1 cellular context compared by ENCODE assay signal in genomic region chr22:20089226-20089976, GRCh38.
TF ChIP-seq lines count a peak whose summit lies in the region.

No MANE protein-coding gene starts in this region.

TF ChIP-seq in K562, 482 proteins besides CTCF, POLR2A, EP300 and RAD21:
- TF ChIP-seq WHSC1 (IDR thresholded peaks at IDR 0.05; ENCODE audit: low read length) (peak; percentile 87), ZNF518B (CRISPR knock-in tag; IDR thresholded peaks at IDR 0.05) (no peak), SP2 (IDR thresholded peaks at IDR 0.05; ENCODE audit: extremely low read depth, low read depth, low read length, poor library complexity, severe bottlenecking) (peak; percentile 5), DACH1 (IDR thresholded peaks at IDR 0.05; ENCODE audit: partially characterized antibody) (no peak), THAP12 (CRISPR knock-in tag; IDR thresholded peaks at IDR 0.05) (0 out of 2 replicates have a peak, but pooled peaks have one; percentile 49), ZBTB11 (CRISPR knock-in tag; IDR thresholded peaks at IDR 0.05) (peak in 1 of 3 experiments; percentile 14; a peak in 1 of 6 replicates), ZNF140 (CRISPR knock-in tag; IDR thresholded peaks at IDR 0.05) (0 out of 2 replicates have a peak, but pooled peaks have one; percentile 65), KDM5B (IDR thresholded peaks at IDR 0.05; ENCODE audit: insufficient replicate concordance, low read depth, low read length) (peak; percentile 36), GTF2F1 (IDR thresholded peaks at IDR 0.05; ENCODE audit: low read depth, low read length) (0 out of 2 replicates have a peak, but pooled peaks have one; percentile 17), KDM2B (CRISPR knock-in tag; IDR thresholded peaks at IDR 0.05) (0 out of 2 replicates have a peak, but pooled peaks have one; percentile 7), NR4A1 (CRISPR knock-in tag; IDR thresholded peaks at IDR 0.05) (no peak), NR4A1 (tag; IDR thresholded peaks at IDR 0.05) (no peak)
- TF ChIP-seq, protein P1, sequence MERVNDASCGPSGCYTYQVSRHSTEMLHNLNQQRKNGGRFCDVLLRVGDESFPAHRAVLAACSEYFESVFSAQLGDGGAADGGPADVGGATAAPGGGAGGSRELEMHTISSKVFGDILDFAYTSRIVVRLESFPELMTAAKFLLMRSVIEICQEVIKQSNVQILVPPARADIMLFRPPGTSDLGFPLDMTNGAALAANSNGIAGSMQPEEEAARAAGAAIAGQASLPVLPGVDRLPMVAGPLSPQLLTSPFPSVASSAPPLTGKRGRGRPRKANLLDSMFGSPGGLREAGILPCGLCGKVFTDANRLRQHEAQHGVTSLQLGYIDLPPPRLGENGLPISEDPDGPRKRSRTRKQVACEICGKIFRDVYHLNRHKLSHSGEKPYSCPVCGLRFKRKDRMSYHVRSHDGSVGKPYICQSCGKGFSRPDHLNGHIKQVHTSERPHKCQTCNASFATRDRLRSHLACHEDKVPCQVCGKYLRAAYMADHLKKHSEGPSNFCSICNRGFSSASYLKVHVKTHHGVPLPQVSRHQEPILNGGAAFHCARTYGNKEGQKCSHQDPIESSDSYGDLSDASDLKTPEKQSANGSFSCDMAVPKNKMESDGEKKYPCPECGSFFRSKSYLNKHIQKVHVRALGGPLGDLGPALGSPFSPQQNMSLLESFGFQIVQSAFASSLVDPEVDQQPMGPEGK (CRISPR knock-in tag; IDR thresholded peaks at IDR 0.05; ENCODE audit: borderline replicate concordance) = 0 out of 2 replicates have a peak, but pooled peaks have one; percentile 14
- TF ChIP-seq, protein P2, sequence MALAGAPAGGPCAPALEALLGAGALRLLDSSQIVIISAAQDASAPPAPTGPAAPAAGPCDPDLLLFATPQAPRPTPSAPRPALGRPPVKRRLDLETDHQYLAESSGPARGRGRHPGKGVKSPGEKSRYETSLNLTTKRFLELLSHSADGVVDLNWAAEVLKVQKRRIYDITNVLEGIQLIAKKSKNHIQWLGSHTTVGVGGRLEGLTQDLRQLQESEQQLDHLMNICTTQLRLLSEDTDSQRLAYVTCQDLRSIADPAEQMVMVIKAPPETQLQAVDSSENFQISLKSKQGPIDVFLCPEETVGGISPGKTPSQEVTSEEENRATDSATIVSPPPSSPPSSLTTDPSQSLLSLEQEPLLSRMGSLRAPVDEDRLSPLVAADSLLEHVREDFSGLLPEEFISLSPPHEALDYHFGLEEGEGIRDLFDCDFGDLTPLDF (CRISPR knock-in tag; IDR thresholded peaks at IDR 0.05) = 0 out of 2 replicates have a peak, but pooled peaks have one; percentile 14
- TF ChIP-seq, protein P3, sequence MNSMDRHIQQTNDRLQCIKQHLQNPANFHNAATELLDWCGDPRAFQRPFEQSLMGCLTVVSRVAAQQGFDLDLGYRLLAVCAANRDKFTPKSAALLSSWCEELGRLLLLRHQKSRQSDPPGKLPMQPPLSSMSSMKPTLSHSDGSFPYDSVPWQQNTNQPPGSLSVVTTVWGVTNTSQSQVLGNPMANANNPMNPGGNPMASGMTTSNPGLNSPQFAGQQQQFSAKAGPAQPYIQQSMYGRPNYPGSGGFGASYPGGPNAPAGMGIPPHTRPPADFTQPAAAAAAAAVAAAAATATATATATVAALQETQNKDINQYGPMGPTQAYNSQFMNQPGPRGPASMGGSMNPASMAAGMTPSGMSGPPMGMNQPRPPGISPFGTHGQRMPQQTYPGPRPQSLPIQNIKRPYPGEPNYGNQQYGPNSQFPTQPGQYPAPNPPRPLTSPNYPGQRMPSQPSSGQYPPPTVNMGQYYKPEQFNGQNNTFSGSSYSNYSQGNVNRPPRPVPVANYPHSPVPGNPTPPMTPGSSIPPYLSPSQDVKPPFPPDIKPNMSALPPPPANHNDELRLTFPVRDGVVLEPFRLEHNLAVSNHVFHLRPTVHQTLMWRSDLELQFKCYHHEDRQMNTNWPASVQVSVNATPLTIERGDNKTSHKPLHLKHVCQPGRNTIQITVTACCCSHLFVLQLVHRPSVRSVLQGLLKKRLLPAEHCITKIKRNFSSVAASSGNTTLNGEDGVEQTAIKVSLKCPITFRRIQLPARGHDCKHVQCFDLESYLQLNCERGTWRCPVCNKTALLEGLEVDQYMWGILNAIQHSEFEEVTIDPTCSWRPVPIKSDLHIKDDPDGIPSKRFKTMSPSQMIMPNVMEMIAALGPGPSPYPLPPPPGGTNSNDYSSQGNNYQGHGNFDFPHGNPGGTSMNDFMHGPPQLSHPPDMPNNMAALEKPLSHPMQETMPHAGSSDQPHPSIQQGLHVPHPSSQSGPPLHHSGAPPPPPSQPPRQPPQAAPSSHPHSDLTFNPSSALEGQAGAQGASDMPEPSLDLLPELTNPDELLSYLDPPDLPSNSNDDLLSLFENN (IDR thresholded peaks at IDR 0.05; ENCODE audit: low read depth in 2 of 2, low read length in 2 of 2) = 0 out of 4 replicates have a peak, but pooled peaks of 1 of the 2 experiments have one; percentile 10
TF ChIP-seq in K562: peak in this region for 11.
